ENCODE assay signal across 7 cellular contexts in the genomic region with DNA sequence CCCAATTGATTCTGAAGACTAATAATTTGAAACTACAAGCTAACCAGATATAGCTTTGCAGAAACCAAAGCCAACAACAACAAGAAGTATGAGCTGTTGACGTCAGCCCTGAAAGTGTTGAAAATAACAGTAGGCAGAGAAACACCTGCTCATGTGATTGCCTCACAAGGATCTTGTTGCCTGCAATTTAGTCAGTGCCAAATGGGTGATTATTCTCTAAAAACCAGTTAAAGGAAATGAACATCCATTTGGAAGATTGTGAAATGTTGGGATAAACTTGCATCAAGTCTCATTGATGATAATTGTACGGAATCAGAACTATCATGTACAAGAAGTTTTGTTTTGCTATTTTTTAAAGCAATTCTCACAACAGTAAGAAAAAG. TPM values are rescaled to one million over a fixed set of nuclear protein-coding genes. Genes with fewer than 3 reads are reported as not detected.
A peak's percentile ranks its signal among the peaks of the same experiment; 100 is the strongest.
DNase-seq lines count a peak whose midpoint lies in the region; ATAC-seq and TF ChIP-seq lines count a peak whose summit lies in the region.

No MANE protein-coding gene starts in this region.

- no peak for TF ChIP-seq CTCF in fibroblast of pulmonary artery (IDR thresholded peaks at IDR 0.05; ENCODE audit: low read length, missing control alignments)

- peak; percentile 40 for ATAC-seq in GM18907 (IDR thresholded peaks at IDR 0.05; ENCODE audit: unreplicated experiment)
- peak; percentile 45 for ATAC-seq in HG02571 (IDR thresholded peaks at IDR 0.05; ENCODE audit: unreplicated experiment)

- DNase-seq in NCI-H2171 treated with DMSO at 0.1 percent for 48 hours (lab: John Stamatoyannopoulos, UW), result peak; percentile 57
- DNase-seq in fibroblast of pulmonary artery (ENCODE audit: low read depth), result peak; percentile 56
- DNase-seq in HuH-7 (ENCODE audit: low spot score), result no peak
- DNase-seq in A172 (ENCODE audit: low spot score), result no peak
- DNase-seq in NCI-H187 (lab: John Stamatoyannopoulos, UW), result no peak

- no peak overlapping the region for H3K4me3 ChIP-seq in fibroblast of pulmonary artery (replicated peaks; ENCODE audit: low read depth, low read length)

RNA-seq across cellular contexts. Expression of gene CYTIP, which starts 2.8 kb away (rescaled TPM):
- total RNA-seq in A172 (2014; rRNA removed; shearing (Covaris generic)), result not detected in 2 replicates

Comparison
In these comparisons a context has a peak if more than half of its experiments do, and no peak if none do; other contexts are left out.
1. DNase-seq: peak in NCI-H2171 treated with DMSO at 0.1 percent for 48 hours (single experiment) and fibroblast of pulmonary artery (single experiment); none in HuH-7 (single experiment), A172 (single experiment) and NCI-H187 (0 of 2).